ENCODE assay signal across 1 cellular context in genomic region chr6:8389034-8389818, GRCh38.
TF ChIP-seq lines count a peak whose summit lies in the region.

No MANE protein-coding gene starts in this region.

TF ChIP-seq in GM23338, 12 proteins besides CTCF, POLR2A, EP300 and RAD21 (continued from another document):
- TF ChIP-seq REST (IDR thresholded peaks at IDR 0.05; ENCODE audit: unreplicated experiment) = no peak
